Comparison of ENCODE assay signal across 16 cellular contexts in the genomic region with DNA sequence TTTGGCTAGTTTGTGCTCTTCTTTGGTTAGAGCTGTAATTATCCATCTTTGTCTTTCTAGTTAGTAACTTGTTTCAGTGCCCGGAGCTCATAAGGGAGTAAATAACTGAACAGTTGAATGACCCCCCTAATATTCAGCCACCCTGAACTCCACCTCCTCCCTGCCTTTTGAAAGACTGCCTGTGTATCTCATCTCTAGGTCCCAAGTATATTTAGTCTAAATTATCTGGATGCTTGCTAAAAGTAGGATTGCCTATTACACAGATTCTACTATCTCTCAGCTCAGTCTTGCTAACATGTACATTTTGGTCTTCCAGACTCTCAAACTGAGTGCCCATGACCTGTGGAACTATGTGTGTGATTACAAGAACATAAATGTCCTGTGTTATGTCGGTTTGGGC.
DNase-seq lines count a peak whose midpoint lies in the region; ATAC-seq and TF ChIP-seq lines count a peak whose summit lies in the region.
"Had no signal": no experiment of that assay in that cellular context is flagged by ENCODE, and none has a peak within 500 bp of the region (broad histone marks: within the 10 kb centered on the region; RNA-seq: fewer than 3 reads in every experiment).

No MANE protein-coding gene starts in this region.

- H3K4me1 ChIP-seq in SK-N-SH (ENCODE audit: control insufficient read depth in 1 of 2, insufficient read depth in 2 of 2, low read depth in 1 of 2, low read length in 1 of 2) (peaks cover 0 to 4% of the 10 kb centered on the region in 2 experiments; a peak in 1 of 4 replicates), left ventricle myocardium inferior (peaks cover 20% of the 10 kb centered on the region), right cardiac atrium (ENCODE audit: control insufficient read depth, insufficient read depth, low read length) (no peaks in the 10 kb centered on the region), osteoblast (ENCODE audit: insufficient read depth, low read length) (peaks cover 9% of the 10 kb centered on the region), Peyer's patch (no peaks in the 10 kb centered on the region)

- H3K27me3 ChIP-seq in SK-N-SH (ENCODE audit: insufficient read depth), result no peaks in the 10 kb centered on the region
- no peaks in the 10 kb centered on the region for H3K27me3 ChIP-seq in left ventricle myocardium inferior (ENCODE audit: low read depth)
- no peaks in the 10 kb centered on the region for H3K27me3 ChIP-seq in right cardiac atrium (ENCODE audit: control insufficient read depth, insufficient read depth)
- no peaks in the 10 kb centered on the region for H3K27me3 ChIP-seq in osteoblast (ENCODE audit: insufficient read depth, low read length)
- H3K27me3 ChIP-seq in Peyer's patch, result no peaks in the 10 kb centered on the region

- H4K20me1 ChIP-seq in SK-N-SH (ENCODE audit: insufficient read depth), result no peaks in the 10 kb centered on the region
- H4K20me1 ChIP-seq in osteoblast (ENCODE audit: insufficient read depth, low read length), result no peaks in the 10 kb centered on the region

- no peak for TF ChIP-seq POLR2A in Peyer's patch (IDR thresholded peaks at IDR 0.05)

- H3K27ac ChIP-seq in SK-N-SH (ENCODE audit: low read depth in 2 of 2, low read length in 1 of 2) (no peak overlapping the region), left ventricle myocardium inferior (replicated peaks) (peak overlapping the region; percentile 46), right cardiac atrium (ENCODE audit: low read length) (no peak overlapping the region), osteoblast (ENCODE audit: low read depth, low read length) (no peak overlapping the region), Peyer's patch (no peak overlapping the region)
- H3K27ac ChIP-seq: 22Rv1, GM23248 had no signal

- no peak overlapping the region for H3K9ac ChIP-seq in SK-N-SH
- H3K9ac ChIP-seq: GM23248 had no signal

- TF ChIP-seq EP300 in SK-N-SH (IDR thresholded peaks at IDR 0.05; ENCODE audit: borderline replicate concordance in 1 of 2, low read depth in 1 of 2, low read length in 1 of 2), result no peak

- no peak for TF ChIP-seq RAD21 in SK-N-SH (IDR thresholded peaks at IDR 0.05; ENCODE audit: low read length)

- no peaks in the 10 kb centered on the region for H3K9me2 ChIP-seq in SK-N-SH

- DNase-seq in SK-N-SH (no peak), left ventricle myocardium inferior (no peak), right cardiac atrium (no peak), osteoblast (ENCODE audit: insufficient read length, low spot score, missing footprints) (no peak), EL (no peak), Peyer's patch (no peak)
- DNase-seq: CD8-positive, alpha-beta T cell; COR-L47; DMS153; DMS79 treated with DMSO at 0.1 percent for 48 hours; GF-D8; GM23248; H7; IMR-90 had no signal

- H3K79me2 ChIP-seq in SK-N-SH (ENCODE audit: insufficient read depth) (no peaks in the 10 kb centered on the region), osteoblast (ENCODE audit: insufficient read depth, low read length) (no peaks in the 10 kb centered on the region)

- H3K4me3 ChIP-seq in SK-N-SH (ENCODE audit: low read depth in 2 of 2, low read length in 1 of 2) (no peak overlapping the region), left ventricle myocardium inferior (no peak overlapping the region), right cardiac atrium (ENCODE audit: low read length) (no peak overlapping the region), osteoblast (ENCODE audit: insufficient read depth, low read length) (no peak overlapping the region), Peyer's patch (no peak overlapping the region)
- H3K4me3 ChIP-seq: GM23248 had no signal

- ATAC-seq in SK-N-SH treated with all-trans-retinoic acid at 6 μM for 48 hours (no peak), right cardiac atrium (no peak)
- ATAC-seq: CD8-positive, alpha-beta T cell had no signal

- no peaks in the 10 kb centered on the region for H3K9me3 ChIP-seq in SK-N-SH
- H3K9me3 ChIP-seq in left ventricle myocardium inferior (replicated peaks), result no peaks in the 10 kb centered on the region
- no peaks in the 10 kb centered on the region for H3K9me3 ChIP-seq in right cardiac atrium (ENCODE audit: control insufficient read depth, low read length)
- H3K9me3 ChIP-seq in osteoblast (ENCODE audit: low read depth, low read length), result no peaks in the 10 kb centered on the region
- H3K9me3 ChIP-seq in Peyer's patch, result no peaks in the 10 kb centered on the region

- H3F3A ChIP-seq in SK-N-SH (replicated peaks; ENCODE audit: insufficient read depth), result no peaks in the 10 kb centered on the region

- H3K4me2 ChIP-seq in SK-N-SH, result no peak overlapping the region
- H3K4me2 ChIP-seq in osteoblast (ENCODE audit: insufficient read depth, low read length), result no peak overlapping the region

- H3K36me3 ChIP-seq in SK-N-SH (replicated peaks in 1 of 2; ENCODE audit: control insufficient read depth in 1 of 2, insufficient read depth in 2 of 2, low read length in 1 of 2), result no peaks in the 10 kb centered on the region
- no peaks in the 10 kb centered on the region for H3K36me3 ChIP-seq in left ventricle myocardium inferior
- H3K36me3 ChIP-seq in osteoblast (ENCODE audit: insufficient read depth, low read length), result no peaks in the 10 kb centered on the region
- H3K36me3 ChIP-seq in Peyer's patch, result no peaks in the 10 kb centered on the region

- CTCF ChIA-PET in SK-N-SH (lab: Yijun Ruan, JAX), result no interaction called here

- WGBS in SK-N-SH (ENCODE audit: low lambda C conversion rate), result 56% methylated on average over 2 of the region's 2 CpGs
- WGBS in right cardiac atrium, result 63% methylated on average over 2 of the region's 2 CpGs

- intact Hi-C loops in left ventricle myocardium inferior (cut with micrococcal nuclease), result no loop called here
- intact Hi-C loops in right cardiac atrium (cut with DNase I), result no loop called here

- H2AFZ ChIP-seq in SK-N-SH (ENCODE audit: low read depth) (0 out of 2 replicates have a peak overlapping the region, but pooled peaks have one; percentile 26), osteoblast (ENCODE audit: low read length) (peak overlapping the region; percentile 60)
- H2AFZ ChIP-seq: GM23248 had no signal

- POLR2A ChIA-PET in SK-N-SH (lab: Yijun Ruan, JAX), result no interaction called here

- TF ChIP-seq CTCF in SK-N-SH (IDR thresholded peaks at IDR 0.05) (no peak), left ventricle myocardium inferior (IDR thresholded peaks at IDR 0.05; ENCODE audit: borderline replicate concordance) (no peak), osteoblast (IDR thresholded peaks at IDR 0.05; ENCODE audit: extremely low read depth, low read depth, low read length) (no peak), Peyer's patch (IDR thresholded peaks at IDR 0.05) (no peak)

TF ChIP-seq in SK-N-SH, 30 proteins besides CTCF, POLR2A, EP300 and RAD21 (continues in another document):
- TF ChIP-seq TAF1 (IDR thresholded peaks at IDR 0.05; ENCODE audit: borderline replicate concordance, low read depth, low read length), result no peak
- no peak for TF ChIP-seq TCF12 (IDR thresholded peaks at IDR 0.05)
- TF ChIP-seq JUND (IDR thresholded peaks at IDR 0.05), result no peak
- no peak for TF ChIP-seq RFX5 (IDR thresholded peaks at IDR 0.05; ENCODE audit: low read length)
- TF ChIP-seq EZH2phosphoT487 (IDR thresholded peaks at IDR 0.05; ENCODE audit: borderline replicate concordance, low read depth), result no peak
- TF ChIP-seq, protein P1, sequence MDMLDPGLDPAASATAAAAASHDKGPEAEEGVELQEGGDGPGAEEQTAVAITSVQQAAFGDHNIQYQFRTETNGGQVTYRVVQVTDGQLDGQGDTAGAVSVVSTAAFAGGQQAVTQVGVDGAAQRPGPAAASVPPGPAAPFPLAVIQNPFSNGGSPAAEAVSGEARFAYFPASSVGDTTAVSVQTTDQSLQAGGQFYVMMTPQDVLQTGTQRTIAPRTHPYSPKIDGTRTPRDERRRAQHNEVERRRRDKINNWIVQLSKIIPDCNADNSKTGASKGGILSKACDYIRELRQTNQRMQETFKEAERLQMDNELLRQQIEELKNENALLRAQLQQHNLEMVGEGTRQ (IDR thresholded peaks at IDR 0.05; ENCODE audit: borderline replicate concordance, low read depth, low read length), result no peak
- TF ChIP-seq RXRA (IDR thresholded peaks at IDR 0.05; ENCODE audit: borderline replicate concordance, low read depth), result no peak
- TF ChIP-seq, protein P2, sequence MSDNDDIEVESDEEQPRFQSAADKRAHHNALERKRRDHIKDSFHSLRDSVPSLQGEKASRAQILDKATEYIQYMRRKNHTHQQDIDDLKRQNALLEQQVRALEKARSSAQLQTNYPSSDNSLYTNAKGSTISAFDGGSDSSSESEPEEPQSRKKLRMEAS (IDR thresholded peaks at IDR 0.05; ENCODE audit: low read depth), result no peak

TF ChIP-seq in SK-N-SH treated with all-trans-retinoic acid at 6 μM for 48 hours, 23 proteins besides CTCF, POLR2A, EP300 and RAD21 (continues in another document):
- no peak for TF ChIP-seq OSR1 (CRISPR knock-in tag; IDR thresholded peaks at IDR 0.05)
- no peak for TF ChIP-seq ZNF70 (CRISPR knock-in tag; IDR thresholded peaks at IDR 0.05)
- no peak for TF ChIP-seq CSDC2 (CRISPR knock-in tag; IDR thresholded peaks at IDR 0.05)
- no peak for TF ChIP-seq TOX (CRISPR knock-in tag; IDR thresholded peaks at IDR 0.05; ENCODE audit: borderline replicate concordance)
- TF ChIP-seq ZC3H10 (CRISPR knock-in tag; IDR thresholded peaks at IDR 0.05), result no peak
- TF ChIP-seq, protein P3, sequence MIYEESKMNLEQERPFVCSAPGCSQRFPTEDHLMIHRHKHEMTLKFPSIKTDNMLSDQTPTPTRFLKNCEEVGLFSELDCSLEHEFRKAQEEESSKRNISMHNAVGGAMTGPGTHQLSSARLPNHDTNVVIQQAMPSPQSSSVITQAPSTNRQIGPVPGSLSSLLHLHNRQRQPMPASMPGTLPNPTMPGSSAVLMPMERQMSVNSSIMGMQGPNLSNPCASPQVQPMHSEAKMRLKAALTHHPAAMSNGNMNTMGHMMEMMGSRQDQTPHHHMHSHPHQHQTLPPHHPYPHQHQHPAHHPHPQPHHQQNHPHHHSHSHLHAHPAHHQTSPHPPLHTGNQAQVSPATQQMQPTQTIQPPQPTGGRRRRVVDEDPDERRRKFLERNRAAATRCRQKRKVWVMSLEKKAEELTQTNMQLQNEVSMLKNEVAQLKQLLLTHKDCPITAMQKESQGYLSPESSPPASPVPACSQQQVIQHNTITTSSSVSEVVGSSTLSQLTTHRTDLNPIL (CRISPR knock-in tag; IDR thresholded peaks at IDR 0.05; ENCODE audit: low read depth), result no peak
- no peak for TF ChIP-seq ISL1 (CRISPR knock-in tag; IDR thresholded peaks at IDR 0.05)
